1 cellular context compared by ENCODE assay signal in genomic region chr14:105581551-105582341, GRCh38.
TF ChIP-seq lines count a peak whose summit lies in the region.

No MANE protein-coding gene starts in this region.

TF ChIP-seq in HCT116, 20 proteins besides CTCF, POLR2A, EP300 and RAD21 (continued from another document):
- TF ChIP-seq REST (IDR thresholded peaks at IDR 0.05; ENCODE audit: low read depth) = no peak
- TF ChIP-seq TCF7L2 (IDR thresholded peaks at IDR 0.05; ENCODE audit: borderline replicate concordance, extremely low read depth, insufficient read depth, insufficient read length) = no peak
